ENCODE assay signal across 8 cellular contexts in genomic region chr10:88810196-88810961, GRCh38. TPM values are rescaled to one million over a fixed set of nuclear protein-coding genes. Genes with fewer than 3 reads are reported as not detected.
DNase-seq lines count a peak whose midpoint lies in the region; ATAC-seq, FAIRE-seq and TF ChIP-seq lines count a peak whose summit lies in the region.

No MANE protein-coding gene starts in this region.

- peaks cover 17% of the 10 kb centered on the region for H3K4me1 ChIP-seq in OCI-LY3 (ENCODE audit: low read length)
- H3K4me1 ChIP-seq in K562 (replicated peaks in 1 of 2; ENCODE audit: control insufficient read depth in 2 of 2, insufficient read depth in 2 of 2, low read length in 2 of 2): no peaks in the 10 kb centered on the region

- H3K4me3 ChIP-seq in OCI-LY3 (ENCODE audit: low read length) (no peak overlapping the region), K562 (no peak overlapping the region)

- H3K27ac ChIP-seq in OCI-LY3 (ENCODE audit: low read length) (no peak overlapping the region), K562 (ENCODE audit: extremely low read depth, low read depth, low read length) (no peak overlapping the region)

- H3K27me3 ChIP-seq in OCI-LY3 (ENCODE audit: low read depth, low read length) (no peaks in the 10 kb centered on the region; the same call in 1 of the 2 replicates), K562 (ENCODE audit: control insufficient read depth in 2 of 2, insufficient read depth in 2 of 2, low read length in 2 of 2) (no peaks in the 10 kb centered on the region)

- peak; percentile 80 for TF ChIP-seq CTCF in OCI-LY3 (IDR thresholded peaks at IDR 0.05; ENCODE audit: low read depth, low read length)
- TF ChIP-seq CTCF in K562 (IDR thresholded peaks at IDR 0.05 in 2 of 3, conservative IDR thresholded peaks at IDR 0.05 in 1 of 3; ENCODE audit: insufficient read depth in 2 of 3, low read depth in 1 of 3, low read length in 3 of 3): peak; percentile 14 to 41 (median 21); a peak in 2 of 6 replicates

- POLR2A ChIA-PET in activated CD4-positive, alpha-beta T cell treated with anti-CD3 and anti-CD28 coated beads for 36 hours (lab: Charles Lee): no interaction called here
- POLR2A ChIA-PET in K562 (lab: Yijun Ruan, JAX): no interaction called here

- ATAC-seq in activated CD4-positive, alpha-beta T cell treated with anti-CD3 and anti-CD28 coated beads for 36 hours: peak; percentile 86
- ATAC-seq in K562 (peak; percentile 61; the same call in 1 of the 3 replicates), GM21737 (IDR thresholded peaks at IDR 0.05; ENCODE audit: unreplicated experiment) (no peak)

- H3K9me3 ChIP-seq in OCI-LY3 (ENCODE audit: insufficient read depth, low read length): no peaks in the 10 kb centered on the region
- H3K9me3 ChIP-seq in K562 (replicated peaks; ENCODE audit: control insufficient read depth, insufficient read depth, low read depth, low read length): no peaks in the 10 kb centered on the region

- 0 out of 2 replicates have a peak overlapping the region, but pooled peaks have one; percentile 44 for H2AFZ ChIP-seq in OCI-LY3 (ENCODE audit: low read depth, low read length)
- no peak overlapping the region for H2AFZ ChIP-seq in K562 (ENCODE audit: low read depth, low read length)

- H3K36me3 ChIP-seq in OCI-LY3 (replicated peaks; ENCODE audit: low read depth, low read length) (no peaks in the 10 kb centered on the region), K562 (ENCODE audit: control insufficient read depth, insufficient read depth, low read length) (no peaks in the 10 kb centered on the region)

- CTCF ChIA-PET in activated CD4-positive, alpha-beta T cell treated with anti-CD3 and anti-CD28 coated beads for 36 hours (lab: Charles Lee): interaction anchor here (0.6 to 3.0 kb wide), 32 partner anchors 8 to 823 kb away, joined by 3 to 21 read pairs (median 4); no protein-coding TSS in a partner anchor
- CTCF ChIA-PET in K562 (lab: Yijun Ruan, JAX; ENCODE audit: low intra/inter-chr PET ratio): no interaction called here

- TF ChIP-seq POLR2A in K562 (conservative IDR thresholded peaks at IDR 0.05): no peak

- H3K4me2 ChIP-seq in OCI-LY3 (ENCODE audit: low read length) (peak overlapping the region; percentile 48), K562 (ENCODE audit: insufficient read depth, low read length) (no peak overlapping the region)

- H4K20me1 ChIP-seq in OCI-LY3 (ENCODE audit: insufficient read depth, low read length): no peaks in the 10 kb centered on the region
- H4K20me1 ChIP-seq in K562 (replicated peaks; ENCODE audit: control insufficient read depth, insufficient read depth, low read length): no peaks in the 10 kb centered on the region

- H3K9me3 Mint-ChIP-seq in activated CD4-positive, alpha-beta T cell treated with anti-CD3 and anti-CD28 coated beads for 36 hours (ENCODE audit: low read depth): no peaks in the 10 kb centered on the region

- in situ Hi-C loops in K562 (cut with MboI): no loop called here

- no peak overlapping the region for H3K9ac ChIP-seq in OCI-LY3 (ENCODE audit: low read length)
- H3K9ac ChIP-seq in K562 (ENCODE audit: insufficient read depth in 1 of 2, low read depth in 2 of 2, low read length in 2 of 2): no peak overlapping the region

- H3K27ac Mint-ChIP-seq in activated CD4-positive, alpha-beta T cell treated with anti-CD3 and anti-CD28 coated beads for 36 hours: no peak overlapping the region

- no peak overlapping the region for H3K4me3 Mint-ChIP-seq in activated CD4-positive, alpha-beta T cell treated with anti-CD3 and anti-CD28 coated beads for 36 hours

- no peaks in the 10 kb centered on the region for H3K36me3 Mint-ChIP-seq in activated CD4-positive, alpha-beta T cell treated with anti-CD3 and anti-CD28 coated beads for 36 hours (ENCODE audit: low read depth)

- 2% methylated on average over 5 of the region's 5 CpGs for WGBS in K562 (ENCODE audit: insufficient coverage, low coverage, missing lambda C conversion rate)

- TF ChIP-seq RAD21 in K562 (CRISPR knock-in tag; conservative IDR thresholded peaks at IDR 0.05 in 1 of 2, IDR thresholded peaks at IDR 0.05 in 1 of 2): 0 out of 4 replicates have a peak, but pooled peaks have one; percentile 13 to 16

- no peaks in the 10 kb centered on the region for H3K27me3 Mint-ChIP-seq in activated CD4-positive, alpha-beta T cell treated with anti-CD3 and anti-CD28 coated beads for 36 hours

- H3K79me2 ChIP-seq in OCI-LY3 (ENCODE audit: low read length) (no peaks in the 10 kb centered on the region), K562 (ENCODE audit: control insufficient read depth, insufficient read depth, low read length) (no peaks in the 10 kb centered on the region)

- no peak for FAIRE-seq in K562 (lab: Jason Lieb, UNC)

- no TSS peak for BruUV-seq in K562 (replicated peaks; lab: Mats Ljungman, UMichigan)

- no peak for TF ChIP-seq EP300 in K562 (IDR thresholded peaks at IDR 0.05; ENCODE audit: low read length)

- intact Hi-C loops in activated CD4-positive, alpha-beta T cell treated with anti-CD3 and anti-CD28 coated beads for 36 hours (cut with DNase I, micrococcal nuclease): loop anchor here (1.0 kb wide), 4 partner anchors 82 to 245 kb away; partner anchors contain the start of gene RNLS (in 1 of the 2)
- intact Hi-C loops in K562 (cut with micrococcal nuclease): no loop called here

- peak; percentile 40 for DNase-seq in activated CD4-positive, alpha-beta T cell treated with anti-CD3 and anti-CD28 coated beads for 36 hours
- no peak for DNase-seq in activated CD4-positive, alpha-beta T cell treated with anti-CD3 and anti-CD28 coated beads for 1 hour
- DNase-seq in HT-29 (ENCODE audit: low spot score) (peak; percentile 77), K562 (ENCODE audit: extremely low read depth in 1 of 4, low spot score in 3 of 4) (peak; percentile 3 to 22 (median 6)), inferior parietal cortex (ENCODE audit: extremely low spot score) (peak; percentile 57), superior temporal gyrus (ENCODE audit: extremely low spot score) (peak; percentile 61)

- H3K4me1 Mint-ChIP-seq in activated CD4-positive, alpha-beta T cell treated with anti-CD3 and anti-CD28 coated beads for 36 hours: peaks cover 15% of the 10 kb centered on the region

- no peaks in the 10 kb centered on the region for H3K9me1 ChIP-seq in K562 (ENCODE audit: control insufficient read depth, insufficient read depth, low read length)

RNA-seq across cellular contexts. Expression of gene LIPM, which starts 7.8 kb away (rescaled TPM):
- not detected for total RNA-seq in activated CD4-positive, alpha-beta T cell treated with anti-CD3 and anti-CD28 coated beads for 36 hours
- not detected in 2 replicates for total RNA-seq in HT-29 (2014; rRNA removed; shearing (Covaris generic))
- not detected in 2 replicates for total RNA-seq in K562 (2011; cell fraction: chromatin; rRNA removed; ENCODE audit: low replicate concordance)
- not detected in 2 replicates for total RNA-seq in K562 (2011; cell fraction: nucleolus; rRNA removed)
- total RNA-seq in K562 (2011; cell fraction: nucleoplasm; rRNA removed): not detected in 2 replicates
- total RNA-seq in K562 (2014; rRNA removed): not detected in 2 replicates
- not detected in 2 replicates for total RNA-seq in K562 (2014; rRNA removed; fragmentation: Illumina TruSeq; extraction: Trizol)
- not detected in 2 replicates for total RNA-seq in K562 (2015; rRNA removed; fragmentation: Illumina TruSeq; extraction: Trizol)
- not detected in 2 replicates for total RNA-seq in K562 (2021)
- polyA plus RNA-seq in K562 (2011; rRNA removed): not detected in 2 replicates
- not detected in 2 replicates for polyA plus RNA-seq in K562 (2011; cell fraction: cytosol; rRNA removed)
- not detected in 2 replicates for polyA plus RNA-seq in K562 (2011; cell fraction: nucleus; rRNA removed)
- polyA plus RNA-seq in K562 (2012): not detected in 2 replicates
- polyA plus RNA-seq in K562 (2014; fragmentation: Illumina TruSeq; extraction: Trizol): not detected in 2 replicates
- polyA plus RNA-seq in K562 (2014; fragmentation: Nextera tagmentation; extraction: Ambion mirVana): not detected
- not detected in 2 replicates for polyA plus RNA-seq in K562 (2014; rRNA removed)
- not detected in 2 replicates for polyA minus RNA-seq in K562 (2011; rRNA and poly(A)+ RNA removed)
- not detected in 2 replicates for polyA minus RNA-seq in K562 (2011; cell fraction: cytosol; rRNA and poly(A)+ RNA removed)
- not detected in 2 replicates for polyA minus RNA-seq in K562 (2011; cell fraction: nucleus; rRNA and poly(A)+ RNA removed)

RNA-seq across cellular contexts. Expression of gene ANKRD22, which starts 41.3 kb away (rescaled TPM):
- under 1 TPM; 0.37 TPM for total RNA-seq in activated CD4-positive, alpha-beta T cell treated with anti-CD3 and anti-CD28 coated beads for 36 hours
- total RNA-seq in HT-29 (2014; rRNA removed; shearing (Covaris generic)): 6.2 and 7.2 TPM in 2 replicates
- not detected in 2 replicates for total RNA-seq in K562 (2011; cell fraction: chromatin; rRNA removed; ENCODE audit: low replicate concordance)
- not detected in 2 replicates for total RNA-seq in K562 (2011; cell fraction: nucleolus; rRNA removed)
- not detected in 2 replicates for total RNA-seq in K562 (2011; cell fraction: nucleoplasm; rRNA removed)
- not detected in 2 replicates for total RNA-seq in K562 (2014; rRNA removed)
- total RNA-seq in K562 (2014; rRNA removed; fragmentation: Illumina TruSeq; extraction: Trizol): not detected in 2 replicates
- total RNA-seq in K562 (2015; rRNA removed; fragmentation: Illumina TruSeq; extraction: Trizol): not detected in 2 replicates
- not detected in 2 replicates for total RNA-seq in K562 (2021)
- not detected in 2 replicates for polyA plus RNA-seq in K562 (2011; rRNA removed)
- polyA plus RNA-seq in K562 (2011; cell fraction: cytosol; rRNA removed): not detected in 2 replicates
- not detected in 2 replicates for polyA plus RNA-seq in K562 (2011; cell fraction: nucleus; rRNA removed)
- polyA plus RNA-seq in K562 (2012): not detected in 2 replicates
- not detected in 2 replicates for polyA plus RNA-seq in K562 (2014; fragmentation: Illumina TruSeq; extraction: Trizol)
- not detected for polyA plus RNA-seq in K562 (2014; fragmentation: Nextera tagmentation; extraction: Ambion mirVana)
- polyA plus RNA-seq in K562 (2014; rRNA removed): not detected in 2 replicates
- polyA minus RNA-seq in K562 (2011; rRNA and poly(A)+ RNA removed): not detected in 2 replicates
- not detected in 2 replicates for polyA minus RNA-seq in K562 (2011; cell fraction: cytosol; rRNA and poly(A)+ RNA removed)
- polyA minus RNA-seq in K562 (2011; cell fraction: nucleus; rRNA and poly(A)+ RNA removed): not detected in 2 replicates

RNA-seq across cellular contexts. Expression of gene LIPN, which starts 50.6 kb away (rescaled TPM):
- not detected for total RNA-seq in activated CD4-positive, alpha-beta T cell treated with anti-CD3 and anti-CD28 coated beads for 36 hours
- total RNA-seq in HT-29 (2014; rRNA removed; shearing (Covaris generic)): not detected in 2 replicates
- not detected in 2 replicates for total RNA-seq in K562 (2011; cell fraction: chromatin; rRNA removed; ENCODE audit: low replicate concordance)
- total RNA-seq in K562 (2011; cell fraction: nucleolus; rRNA removed): not detected in 2 replicates
- total RNA-seq in K562 (2011; cell fraction: nucleoplasm; rRNA removed): not detected in 2 replicates
- total RNA-seq in K562 (2014; rRNA removed) (not detected in 2 replicates), K562 (2014; rRNA removed; fragmentation: Illumina TruSeq; extraction: Trizol) (not detected in 2 replicates), K562 (2015; rRNA removed; fragmentation: Illumina TruSeq; extraction: Trizol) (not detected in 2 replicates), K562 (2021) (not detected in 2 replicates)
- polyA plus RNA-seq in K562 (2011; rRNA removed) (not detected in 2 replicates), K562 (2014; fragmentation: Illumina TruSeq; extraction: Trizol) (not detected in 2 replicates), K562 (2014; fragmentation: Nextera tagmentation; extraction: Ambion mirVana) (not detected), K562 (2014; rRNA removed) (not detected in 2 replicates)
- polyA plus RNA-seq in K562 (2011; cell fraction: cytosol; rRNA removed): not detected in 2 replicates
- not detected in 2 replicates for polyA plus RNA-seq in K562 (2011; cell fraction: nucleus; rRNA removed)
- polyA plus RNA-seq in K562 (2012): not detected in 2 replicates
- not detected in 2 replicates for polyA minus RNA-seq in K562 (2011; rRNA and poly(A)+ RNA removed)
- not detected in 2 replicates for polyA minus RNA-seq in K562 (2011; cell fraction: cytosol; rRNA and poly(A)+ RNA removed)
- polyA minus RNA-seq in K562 (2011; cell fraction: nucleus; rRNA and poly(A)+ RNA removed): not detected in 2 replicates
